In genomic region chr4:166143227-166143626, GRCh38 we compare ENCODE assay signal across 13 cellular contexts.
DNase-seq lines count a peak whose midpoint lies in the region; ATAC-seq, FAIRE-seq and TF ChIP-seq lines count a peak whose summit lies in the region.
"Had no signal": no experiment of that assay in that cellular context is flagged by ENCODE, and none has a peak within 500 bp of the region (broad histone marks: within the 10 kb centered on the region; RNA-seq: fewer than 3 reads in every experiment).

No MANE protein-coding gene starts in this region.

- H3K4me1 ChIP-seq in ascending aorta, result no peaks in the 10 kb centered on the region
- H3K4me1 ChIP-seq: upper lobe of left lung had no signal

- no peaks in the 10 kb centered on the region for H3K27me3 ChIP-seq in ascending aorta
- H3K27me3 ChIP-seq: upper lobe of left lung had no signal

- ATAC-seq in HG03432 (IDR thresholded peaks at IDR 0.05; ENCODE audit: unreplicated experiment) (peak; percentile 44), HG03097 (IDR thresholded peaks at IDR 0.05; ENCODE audit: low FRiP score, unreplicated experiment) (no peak)

- H3K27ac ChIP-seq in ascending aorta, result no peak overlapping the region
- H3K27ac ChIP-seq: upper lobe of left lung had no signal

- no peak for TF ChIP-seq POLR2A in GM12892 (IDR thresholded peaks at IDR 0.05; ENCODE audit: low read depth, low read length)

- in situ Hi-C loops in SK-MEL-5 (cut with HindIII; ENCODE audit: low pct_unique_long_range_greater_than_20kb, low sequenced_read_pairs), result no loop called here
- in situ Hi-C loops in GM13976 (cut with MboI; ENCODE audit: low sequenced_read_pairs, unreplicated experiment), result no loop called here

- no peak for TF ChIP-seq CTCF in ascending aorta (IDR thresholded peaks at IDR 0.05)
- no peak for TF ChIP-seq CTCF in GM13976 (IDR thresholded peaks at IDR 0.05; ENCODE audit: borderline replicate concordance, control extremely low read depth, extremely low read depth, insufficient read depth, missing control alignments)

- H3K36me3 ChIP-seq in ascending aorta, result no peaks in the 10 kb centered on the region
- H3K36me3 ChIP-seq: upper lobe of left lung had no signal

- no peak overlapping the region for H3K4me3 ChIP-seq in ascending aorta
- H3K4me3 ChIP-seq: smooth muscle cell, upper lobe of left lung had no signal

- FAIRE-seq in GM12892 (lab: Jason Lieb, UNC), result no peak

- no peaks in the 10 kb centered on the region for H3K9me3 ChIP-seq in ascending aorta
- H3K9me3 ChIP-seq: upper lobe of left lung had no signal

- DNase-seq in ELR (ENCODE audit: low read depth), result peak; percentile 92
- peak; percentile 12 for DNase-seq in SK-MEL-5 (ENCODE audit: low read depth, low spot score)
- DNase-seq in fibroblast of peridontal ligament (ENCODE audit: extremely low read depth), result peak; percentile 85
- no peak for DNase-seq in ascending aorta (ENCODE audit: low spot score in 2 of 2)
- DNase-seq in GM12892 (ENCODE audit: insufficient read length), result no peak
- no peak for DNase-seq in GM13976 (ENCODE audit: low spot score)
- DNase-seq: activated effector memory CD4-positive, alpha-beta T cell treated with anti-CD3 and anti-CD28 coated beads, Interleukin-2, amount 50 U/mL, for 16 hours; caudate nucleus; COR-L47; upper lobe of left lung had no signal

- intact Hi-C loops in ascending aorta (cut with DNase I), result no loop called here

Comparison
In these comparisons a context has a peak if more than half of its experiments do, and no peak if none do; other contexts are left out.
1. DNase-seq: peak in ELR (single experiment), SK-MEL-5 (single experiment) and fibroblast of peridontal ligament (single experiment); none in ascending aorta (0 of 2), GM12892 (single experiment) and GM13976 (single experiment).